8 cellular contexts compared by ENCODE assay signal in genomic region chr7:35036361-35037171, GRCh38. TPM values are rescaled to one million over a fixed set of nuclear protein-coding genes. Genes with fewer than 3 reads are reported as not detected.
DNase-seq lines count a peak whose midpoint lies in the region; ATAC-seq and TF ChIP-seq lines count a peak whose summit lies in the region.

No MANE protein-coding gene starts in this region.

- intact Hi-C loops in CD4-positive, alpha-beta T cell (cut with DNase I, micrococcal nuclease), result loop anchor here in 1 of 2 experiments (5.0 to 10.0 kb wide), 3 partner anchors 658 to 1116 kb away; partner anchors contain the start of genes EEPD1, HERPUD2 and SEPTIN7

- no peaks in the 10 kb centered on the region for H3K9me2 ChIP-seq in hepatocyte (replicated peaks; ENCODE audit: insufficient read depth)

- peaks cover 7% of the 10 kb centered on the region for H3K36me3 Mint-ChIP-seq in CD4-positive, alpha-beta T cell (ENCODE audit: low read depth)

- H3K9me3 Mint-ChIP-seq in CD4-positive, alpha-beta T cell, result no peaks in the 10 kb centered on the region

- WGBS in hepatocyte (ENCODE audit: low lambda C conversion rate, missing lambda C conversion rate), result under 1% methylated on average over 37 of the region's 61 CpGs

- peak overlapping the region; percentile 77 for H2AFZ ChIP-seq in hepatocyte

- H3K4me1 Mint-ChIP-seq in CD4-positive, alpha-beta T cell (ENCODE audit: low read depth), result peaks cover 30% of the 10 kb centered on the region

- H3K4me3 ChIP-seq in astrocyte of the spinal cord (ENCODE audit: low read depth, low read length) (peak overlapping the region; percentile 57), hepatocyte (peak overlapping the region; percentile 53)

- POLR2A ChIA-PET in CD4-positive, alpha-beta T cell (lab: Charles Lee), result interaction anchor here (0.9 to 1.5 kb wide), 2 partner anchors 213 to 764 kb away, joined by 3 to 4 read pairs; partner anchors contain the start of gene SEPTIN7

- CTCF ChIA-PET in CD4-positive, alpha-beta T cell (lab: Charles Lee), result no interaction called here

- no peak for TF ChIP-seq CTCF in CD4-positive, alpha-beta T cell (IDR thresholded peaks at IDR 0.05)
- TF ChIP-seq CTCF in astrocyte of the spinal cord (IDR thresholded peaks at IDR 0.05; ENCODE audit: low read depth, low read length), result no peak
- TF ChIP-seq CTCF in hepatocyte (IDR thresholded peaks at IDR 0.05; ENCODE audit: poor library complexity), result no peak

- H3K79me2 ChIP-seq in hepatocyte, result peaks cover 42% of the 10 kb centered on the region

- H3K27me3 Mint-ChIP-seq in CD4-positive, alpha-beta T cell, result no peaks in the 10 kb centered on the region

- in situ Hi-C loops in KBM-7 (cut with MboI; ENCODE audit: low pct_unique_long_range_greater_than_20kb, low sequenced_read_pairs), result no loop called here
- in situ Hi-C loops in astrocyte of the spinal cord (cut with HindIII; ENCODE audit: low sequenced_read_pairs), result no loop called here

- peaks cover 10% of the 10 kb centered on the region for H3K4me1 ChIP-seq in hepatocyte (ENCODE audit: insufficient read depth)

- peaks cover 3% of the 10 kb centered on the region for H4K20me1 ChIP-seq in hepatocyte (ENCODE audit: insufficient read depth, poor library complexity, severe bottlenecking)

- H3K4me3 Mint-ChIP-seq in CD4-positive, alpha-beta T cell, result peak overlapping the region; percentile 92

- no peaks in the 10 kb centered on the region for H3K27me3 ChIP-seq in CD4-positive, alpha-beta T cell (ENCODE audit: control insufficient read depth, insufficient read depth, low read length)
- peaks cover 5% of the 10 kb centered on the region for H3K27me3 ChIP-seq in hepatocyte

- H3K27ac Mint-ChIP-seq in CD4-positive, alpha-beta T cell, result peak overlapping the region; percentile 89

- peak in 9 of 10 experiments; percentile 10 to 43 (median 21) for DNase-seq in CD4-positive, alpha-beta T cell
- peak; percentile 58 for DNase-seq in KBM-7
- peak; percentile 18 to 38 (median 24) for DNase-seq in T-helper 1 cell
- DNase-seq in astrocyte of the spinal cord (ENCODE audit: low read depth, low spot score), result peak; percentile 63
- peak; percentile 74 for DNase-seq in hepatocyte (ENCODE audit: low spot score)
- peak; percentile 29 for DNase-seq in renal cortical epithelial cell (ENCODE audit: low read depth)

- H3K4me2 ChIP-seq in hepatocyte, result peak overlapping the region; percentile 89

- H3K9me3 ChIP-seq in CD4-positive, alpha-beta T cell (ENCODE audit: control insufficient read depth, low read length), result no peaks in the 10 kb centered on the region
- no peaks in the 10 kb centered on the region for H3K9me3 ChIP-seq in hepatocyte (ENCODE audit: low read depth)

- ATAC-seq in CD4-positive, alpha-beta T cell (ENCODE audit: poor library complexity), result peak; percentile 33
- ATAC-seq in GM21360 (IDR thresholded peaks at IDR 0.05; ENCODE audit: unreplicated experiment) (peak; percentile 14), HG02981 (IDR thresholded peaks at IDR 0.05; ENCODE audit: unreplicated experiment) (no peak)

- H3K27ac ChIP-seq in CD4-positive, alpha-beta T cell (ENCODE audit: low read depth, low read length), result peak overlapping the region; percentile 45
- peak overlapping the region; percentile 86 for H3K27ac ChIP-seq in hepatocyte

- H3K36me3 ChIP-seq in hepatocyte (replicated peaks; ENCODE audit: insufficient read depth, low read depth), result no peaks in the 10 kb centered on the region

RNA-seq across cellular contexts. Expression of gene DPY19L1, which starts 0.7 kb away (rescaled TPM):
- total RNA-seq in CD4-positive, alpha-beta T cell, result 1 to 10 TPM; 6.0 to 7.2 TPM
- total RNA-seq in hepatocyte (16.7 and 17.8 TPM in 2 replicates), renal cortical epithelial cell (52.3 and 77.7 TPM in 2 replicates)
- polyA plus RNA-seq in hepatocyte, result 7.6 and 8.8 TPM in 2 replicates

Comparison
In these comparisons a context has a peak if more than half of its experiments do, and no peak if none do; other contexts are left out.
1. DNase-seq: peak in every context shown above with its lines; median percentile 74 in hepatocyte; 63 in astrocyte of the spinal cord; 58 in KBM-7; 29 in renal cortical epithelial cell; 24 in T-helper 1 cell; 21 in CD4-positive, alpha-beta T cell.